8 cellular contexts compared by ENCODE assay signal in genomic region chr7:30321992-30322637, GRCh38. TPM values are rescaled to one million over a fixed set of nuclear protein-coding genes. Genes with fewer than 3 reads are reported as not detected.
DNase-seq lines count a peak whose midpoint lies in the region; ATAC-seq and TF ChIP-seq lines count a peak whose summit lies in the region.

No MANE protein-coding gene starts in this region.

- intact Hi-C loops in Calu3 (cut with micrococcal nuclease; ENCODE audit: unreplicated experiment), result no loop called here

- no peaks in the 10 kb centered on the region for H3K9me3 ChIP-seq in gastroesophageal sphincter

- peaks cover 9% of the 10 kb centered on the region for H3K36me3 Mint-ChIP-seq in Calu3 (ENCODE audit: insufficient read depth, unreplicated experiment)

- no peaks in the 10 kb centered on the region for H3K9me3 Mint-ChIP-seq in Calu3 (ENCODE audit: low read depth, unreplicated experiment)

- H3K4me1 ChIP-seq in gastroesophageal sphincter, result peaks cover 0 to 66% (median 3%) of the 10 kb centered on the region in 3 donors

- TF ChIP-seq CTCF in Calu3 (IDR thresholded peaks at IDR 0.05; ENCODE audit: unreplicated experiment) (no peak), gastroesophageal sphincter (IDR thresholded peaks at IDR 0.05) (no peak)

- H3K27me3 Mint-ChIP-seq in Calu3 (ENCODE audit: unreplicated experiment), result no peaks in the 10 kb centered on the region

- peak; percentile 79 for ATAC-seq in HG03139 (IDR thresholded peaks at IDR 0.05; ENCODE audit: unreplicated experiment)
- peak; percentile 66 for ATAC-seq in gastroesophageal sphincter

- peaks cover 0 to 3% of the 10 kb centered on the region in 2 donors for H3K36me3 ChIP-seq in gastroesophageal sphincter

- TF ChIP-seq POLR2A in gastroesophageal sphincter (IDR thresholded peaks at IDR 0.05), result no peak

- DNase-seq in Calu3, result no peak
- DNase-seq in GM19240 (ENCODE audit: insufficient read length, low spot score), result peak; percentile 29
- DNase-seq in SK-MEL-5 (ENCODE audit: low read depth, low spot score), result peak; percentile 32
- peak; percentile 53 for DNase-seq in superior temporal gyrus (ENCODE audit: extremely low spot score)
- DNase-seq in NCI-H1417 treated with DMSO at 0.1 percent for 48 hours (lab: John Stamatoyannopoulos, UW), result no peak
- no peak for DNase-seq in NCI-H2107 treated with DMSO at 0.1 percent for 48 hours (lab: John Stamatoyannopoulos, UW; ENCODE audit: unreplicated experiment)

- in situ Hi-C loops in SK-MEL-5 (cut with HindIII; ENCODE audit: low pct_unique_long_range_greater_than_20kb, low sequenced_read_pairs), result no loop called here

- 22 to 31% methylated on average over 3 to 6 of the region's 6 CpGs for WGBS in gastroesophageal sphincter (ENCODE audit: low coverage in 1 of 2), 2 donors

- H3K27me3 ChIP-seq in gastroesophageal sphincter, result no peaks in the 10 kb centered on the region

- peak overlapping the region; percentile 37 to 43 for H3K4me3 ChIP-seq in gastroesophageal sphincter

- H3K27ac Mint-ChIP-seq in Calu3 (ENCODE audit: unreplicated experiment), result peak overlapping the region; percentile 64

- H3K4me1 Mint-ChIP-seq in Calu3 (ENCODE audit: low read depth, unreplicated experiment), result peaks cover 55% of the 10 kb centered on the region

- H3K27ac ChIP-seq in gastroesophageal sphincter, result peak overlapping the region; percentile 65 to 80 (median 74)

- BruUV-seq in Calu3 (replicated peaks; lab: Mats Ljungman, UMichigan), result no TSS peak

- no peak for TF ChIP-seq EP300 in gastroesophageal sphincter (IDR thresholded peaks at IDR 0.05)

- CTCF ChIA-PET in Calu3 (lab: Charles Lee), result interaction anchor here (0.6 to 1.7 kb wide), 8 partner anchors 8 to 537 kb away, joined by 3 to 7 read pairs (median 4); no protein-coding TSS in a partner anchor

- H3K4me3 Mint-ChIP-seq in Calu3 (ENCODE audit: low read depth, unreplicated experiment), result peak overlapping the region; percentile 64

RNA-seq across cellular contexts. Expression of gene ZNRF2, which starts 37.7 kb away (rescaled TPM):
- total RNA-seq in Calu3 (2022) (25.8 and 28.3 TPM in 2 replicates), gastroesophageal sphincter (10 to 100 TPM; 12.5 to 20.9 (median 18.6) TPM)
- total RNA-seq in SK-MEL-5 (2014; rRNA removed; shearing (Covaris generic)), result 27.8 and 34.7 TPM in 2 replicates
- polyA plus RNA-seq in SK-MEL-5 (2015; cell fraction: cytosol; rRNA removed), result 18.0 and 20.4 TPM in 2 replicates
- 16.1 and 16.2 TPM in 2 replicates for polyA plus RNA-seq in SK-MEL-5 (2015; cell fraction: nucleus; rRNA removed)

Comparison
In these comparisons a context has a peak if more than half of its experiments do, and no peak if none do; other contexts are left out.
1. DNase-seq: peak in GM19240 (single experiment), SK-MEL-5 (single experiment) and superior temporal gyrus (single experiment); none in Calu3 (single experiment), NCI-H1417 treated with DMSO at 0.1 percent for 48 hours (single experiment) and NCI-H2107 treated with DMSO at 0.1 percent for 48 hours (single experiment).